In genomic region chr12:64088431-64089349, GRCh38 we compare ENCODE assay signal across 8 cellular contexts.
DNase-seq lines count a peak whose midpoint lies in the region; ATAC-seq, FAIRE-seq and TF ChIP-seq lines count a peak whose summit lies in the region.

No MANE protein-coding gene starts in this region.

- peak overlapping the region; percentile 4; the same call in 2 of the 3 replicates for H3K4me3 ChIP-seq in A549
- H3K4me3 ChIP-seq in psoas muscle = no peak overlapping the region

- DNase-seq in A549 (ENCODE audit: low read depth in 1 of 2, low spot score in 1 of 2) = peak; percentile 88 to 94
- DNase-seq in HTR-8/SVneo (ENCODE audit: insufficient read length, low spot score) = peak; percentile 89
- DNase-seq in SW 1271 (lab: John Stamatoyannopoulos, UW) = peak; percentile 84 to 98
- peak; percentile 96 for DNase-seq in glomerular endothelial cell (ENCODE audit: extremely low read depth, low read depth, low spot score)
- DNase-seq in psoas muscle = peak in 1 of 2 donors; percentile 25
- DNase-seq in NCI-H1436 (lab: John Stamatoyannopoulos, UW) = no peak

- peak; percentile 99 for FAIRE-seq in A549 (lab: Jason Lieb, UNC)
- peak; percentile 96 for FAIRE-seq in HTR-8/SVneo (lab: Jason Lieb, UNC)

- CTCF ChIA-PET in A549 (lab: Yijun Ruan, JAX) = interaction anchor here (1.5 to 6.7 kb wide), 3 partner anchors 93 to 250 kb away, joined by 6 to 43 read pairs (median 13); partner anchors contain the start of gene SRGAP1

- no peak for TF ChIP-seq CTCF in A549 (IDR thresholded peaks at IDR 0.05)
- no peak for TF ChIP-seq CTCF in psoas muscle (IDR thresholded peaks at IDR 0.05)

- 3% methylated on average over 12 of the region's 12 CpGs for WGBS in A549 (ENCODE audit: missing lambda C conversion rate)
- 16 to 29% (median 19%) methylated on average over 12 of the region's 12 CpGs for WGBS in psoas muscle, 3 donors

- peak in 1 of 2 experiments; percentile 3; a peak in 2 of 5 replicates for TF ChIP-seq RAD21 in A549 (conservative IDR thresholded peaks at IDR 0.05 in 1 of 2, IDR thresholded peaks at IDR 0.05 in 1 of 2)

- H3K27ac ChIP-seq in A549 (peak overlapping the region; percentile 91), psoas muscle (peak overlapping the region; percentile 68)

- no peaks in the 10 kb centered on the region for H3K27me3 ChIP-seq in psoas muscle (ENCODE audit: insufficient read depth in 3 of 3, low read length in 2 of 3)

- H3K9me3 ChIP-seq in A549 (no peaks in the 10 kb centered on the region), psoas muscle (no peaks in the 10 kb centered on the region)

- H3K4me1 ChIP-seq in A549 (peaks cover 63% of the 10 kb centered on the region), psoas muscle (peaks cover 27% of the 10 kb centered on the region)

- no peaks in the 10 kb centered on the region for H3K36me3 ChIP-seq in psoas muscle (ENCODE audit: insufficient read depth in 1 of 2, low read depth in 1 of 2)

- peak in 1 of 2 experiments; percentile 62; a peak in 2 of 5 replicates for TF ChIP-seq EP300 in A549 (IDR thresholded peaks at IDR 0.05)

- H3K4me2 ChIP-seq in A549 = peak overlapping the region; percentile 78

- POLR2A ChIA-PET in A549 (lab: Yijun Ruan, JAX) = interaction anchor here (0.6 to 1.4 kb wide), 5 partner anchors 19 to 245 kb away, joined by 3 to 6 read pairs (median 3); partner anchors contain the start of gene SRGAP1

- ATAC-seq in A549 = peak; percentile 95 to 98
- ATAC-seq in psoas muscle = peak; percentile 77 to 92 (median 88)
- no peak for ATAC-seq in GM21723 (IDR thresholded peaks at IDR 0.05; ENCODE audit: unreplicated experiment)
- ATAC-seq in HG03175 (IDR thresholded peaks at IDR 0.05; ENCODE audit: unreplicated experiment) = no peak

- TF ChIP-seq POLR2A in A549 (IDR thresholded peaks at IDR 0.05; ENCODE audit: low read length) = no peak

- intact Hi-C loops in psoas muscle (cut with DNase I) = loop anchor here in 1 of 2 donors (5.0 kb wide), 1 partner anchor 246 kb away; the partner anchor contains the start of gene SRGAP1

TF ChIP-seq in A549, 52 proteins besides CTCF, POLR2A, EP300 and RAD21:
- TF ChIP-seq HOXB13 (CRISPR knock-in tag; IDR thresholded peaks at IDR 0.05; ENCODE audit: low read depth) (no peak), JUN (IDR thresholded peaks at IDR 0.05) (peak; percentile 70 to 85; a peak in 3 of 5 replicates), USF2 (IDR thresholded peaks at IDR 0.05) (peak; percentile 61; the same call in 1 of the 2 replicates), BCL3 (IDR thresholded peaks at IDR 0.05) (peak; percentile 33; the same call in 1 of the 3 replicates), HOXB5 (CRISPR knock-in tag; IDR thresholded peaks at IDR 0.05) (peak; percentile 18; the same call in 1 of the 2 replicates), RFX5 (IDR thresholded peaks at IDR 0.05) (no peak), MAFK (IDR thresholded peaks at IDR 0.05; ENCODE audit: partially characterized antibody) (peak; percentile 17), CEBPB (IDR thresholded peaks at IDR 0.05) (0 out of 4 replicates have a peak, but pooled peaks of 1 of the 2 experiments have one; percentile 16), GATA3 (IDR thresholded peaks at IDR 0.05; ENCODE audit: borderline replicate concordance) (peak; percentile 61; the same call in 1 of the 2 replicates), TP53 (CRISPR knock-in tag; IDR thresholded peaks at IDR 0.05) (peak; percentile 55), FOSL2 (IDR thresholded peaks at IDR 0.05) (peak; percentile 84), FOSL2 (CRISPR knock-in tag; IDR thresholded peaks at IDR 0.05) (peak; percentile 99), MAX (IDR thresholded peaks at IDR 0.05) (peak; percentile 72), NR3C1 (IDR thresholded peaks at IDR 0.05) (no peak), NPAS2 (CRISPR knock-in tag; IDR thresholded peaks at IDR 0.05; ENCODE audit: borderline replicate concordance) (no peak), HOXA7 (CRISPR knock-in tag; IDR thresholded peaks at IDR 0.05) (no peak), JUNB (IDR thresholded peaks at IDR 0.05) (peak; percentile 86), ATOH8 (CRISPR knock-in tag; IDR thresholded peaks at IDR 0.05; ENCODE audit: low read depth) (peak; percentile 44; the same call in 1 of the 2 replicates), EHF (CRISPR knock-in tag; IDR thresholded peaks at IDR 0.05) (no peak)

Comparison
In these comparisons a context has a peak if more than half of its experiments do, and no peak if none do; other contexts are left out.
1. ATAC-seq: peak in A549 (2 of 2) and psoas muscle (4 of 4); none in GM21723 (single experiment) and HG03175 (single experiment).